Comparison of ENCODE assay signal across 25 cellular contexts in the genomic region with DNA sequence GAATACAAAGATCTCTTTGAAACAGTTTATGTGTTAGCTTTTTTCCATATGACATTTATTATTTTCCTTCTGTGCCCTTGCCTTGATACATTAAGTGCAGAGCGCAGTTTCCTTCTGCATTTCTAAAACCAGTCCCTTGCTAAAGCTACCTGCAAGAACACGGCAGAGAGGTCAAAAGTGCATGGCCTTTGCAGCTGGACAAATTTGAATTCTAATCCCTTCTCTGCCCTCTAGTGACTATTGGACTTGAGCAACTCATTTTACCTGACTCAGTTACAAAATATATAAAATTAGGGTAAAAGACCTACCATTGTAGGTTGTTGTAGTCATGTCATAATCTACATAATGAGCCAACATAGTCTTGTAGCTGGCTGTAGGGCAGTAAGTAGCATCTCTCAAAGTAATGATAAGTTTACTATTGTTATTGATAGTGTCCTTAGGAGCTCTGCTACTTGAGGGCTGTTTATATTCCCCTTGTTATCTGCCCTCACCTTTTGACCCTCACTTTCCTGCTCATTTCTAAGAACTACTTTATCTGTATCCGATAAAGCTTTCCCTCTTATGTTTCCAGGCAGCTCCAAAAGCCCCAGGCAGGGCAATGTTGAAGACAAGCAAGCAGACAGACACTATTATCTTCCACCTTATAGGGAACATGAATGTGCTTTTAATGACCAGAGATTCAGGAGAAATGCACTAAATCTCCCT.
"Had no signal": no experiment of that assay in that cellular context is flagged by ENCODE, and none has a peak within 500 bp of the region (broad histone marks: within the 10 kb centered on the region; RNA-seq: fewer than 3 reads in every experiment).

No MANE protein-coding gene starts in this region.

- DNase-seq: activated CD4-positive, alpha-beta T cell treated with anti-CD3 and anti-CD28 coated beads, Interleukin-2, amount 50 U/mL, for 1 hour; activated CD4-positive, CD25-positive, alpha-beta regulatory T cell; activated CD8-positive, alpha-beta memory T cell treated with anti-CD3 and anti-CD28 coated beads for 24 hours; activated CD8-positive, alpha-beta memory T cell treated with anti-CD3 and anti-CD28 coated beads, Interleukin-2, amount 50 U/mL, for 48 hours; activated effector memory CD4-positive, alpha-beta T cell treated with Interleukin-2 at 50 U/mL for 16 hours; activated naive CD4-positive, alpha-beta T cell treated with anti-CD3 and anti-CD28 coated beads, Interleukin-2, amount 10 ng/mL, durations not matched to agents 7 days and 5 days; activated naive CD8-positive, alpha-beta T cell treated with anti-CD3 and anti-CD28 coated beads, Interleukin-2, amount 50 U/mL, for 24 hours; activated T-cell treated with anti-CD3 and anti-CD28 coated beads, Interleukin-2, amount 50 U/mL, for 48 hours; anterior cingulate cortex; central memory CD4-positive, alpha-beta T cell; colonic mucosa; erythroblast; foreskin melanocyte; glutamatergic neuron; hippocampal formation; left cardiac atrium; right cardiac atrium; stimulated activated naive CD8-positive, alpha-beta T cell treated with anti-CD3 and anti-CD28 coated beads, Interleukin-15, Interleukin-2, amounts not matched to agents 100 U/mL and 50 U/mL, for 24 hours; substantia nigra; T-helper 2 cell; transverse colon; uterus had no signal

- H3K9me3 Mint-ChIP-seq: activated naive CD4-positive, alpha-beta T cell treated with anti-CD3 and anti-CD28 coated beads, Interleukin-2, amount 10 ng/mL, durations not matched to agents 7 days and 5 days; brain; neural crest cell had no signal

- H3K36me3 Mint-ChIP-seq: activated naive CD4-positive, alpha-beta T cell treated with anti-CD3 and anti-CD28 coated beads, Interleukin-2, amount 10 ng/mL, durations not matched to agents 7 days and 5 days; brain had no signal

- H3K4me3 Mint-ChIP-seq: activated naive CD4-positive, alpha-beta T cell treated with anti-CD3 and anti-CD28 coated beads, Interleukin-2, amount 10 ng/mL, durations not matched to agents 7 days and 5 days; activated naive CD8-positive, alpha-beta T cell treated with anti-CD3 and anti-CD28 coated beads, Interleukin-2, amount 50 U/mL, for 24 hours; brain; neural crest cell had no signal

- H3K27me3 Mint-ChIP-seq: activated naive CD4-positive, alpha-beta T cell treated with anti-CD3 and anti-CD28 coated beads, Interleukin-2, amount 10 ng/mL, durations not matched to agents 7 days and 5 days; activated naive CD8-positive, alpha-beta T cell treated with anti-CD3 and anti-CD28 coated beads, Interleukin-2, amount 50 U/mL, for 24 hours; brain; progenitor cell of endocrine pancreas had no signal

- H3K27ac Mint-ChIP-seq: activated naive CD4-positive, alpha-beta T cell treated with anti-CD3 and anti-CD28 coated beads, Interleukin-2, amount 10 ng/mL, durations not matched to agents 7 days and 5 days; activated naive CD8-positive, alpha-beta T cell treated with anti-CD3 and anti-CD28 coated beads, Interleukin-2, amount 50 U/mL, for 24 hours; brain; progenitor cell of endocrine pancreas had no signal

- H3K4me1 Mint-ChIP-seq: activated naive CD4-positive, alpha-beta T cell treated with anti-CD3 and anti-CD28 coated beads, Interleukin-2, amount 10 ng/mL, durations not matched to agents 7 days and 5 days; activated naive CD8-positive, alpha-beta T cell treated with anti-CD3 and anti-CD28 coated beads, Interleukin-2, amount 50 U/mL, for 24 hours; brain had no signal
